Comparison of ENCODE assay signal across 8 cellular contexts in the genomic region with DNA sequence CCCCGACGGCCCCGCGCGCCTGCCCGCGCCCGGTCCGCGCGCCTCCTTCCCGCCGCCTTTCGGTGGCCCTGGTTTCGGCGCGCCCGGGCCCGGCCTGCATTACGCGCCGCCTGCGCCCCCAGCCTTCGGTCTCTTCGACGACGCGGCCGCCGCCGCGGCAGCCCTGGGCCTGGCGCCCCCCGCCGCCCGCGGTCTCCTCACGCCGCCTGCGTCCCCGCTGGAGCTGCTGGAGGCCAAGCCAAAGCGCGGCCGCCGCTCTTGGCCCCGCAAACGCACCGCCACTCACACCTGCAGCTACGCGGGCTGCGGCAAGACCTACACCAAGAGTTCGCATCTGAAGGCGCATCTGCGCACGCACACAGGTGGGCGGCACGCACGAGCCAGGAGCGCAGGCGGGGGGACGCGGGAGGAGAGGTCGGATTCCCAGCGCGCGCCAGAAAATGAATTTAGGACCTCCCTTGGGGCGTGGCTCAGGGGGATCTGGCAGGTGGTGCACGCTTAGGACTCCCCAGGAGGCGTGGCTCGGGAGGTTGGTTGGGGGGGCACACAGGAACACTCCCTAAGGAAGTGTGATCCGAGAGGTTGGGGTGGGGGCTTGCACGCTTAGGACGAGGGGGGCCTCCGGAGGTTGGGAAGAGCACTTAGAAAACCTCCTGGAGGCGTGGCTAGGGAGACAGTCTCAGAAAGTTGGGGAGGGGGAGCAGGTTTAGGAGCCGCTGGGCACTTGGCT. TPM values are rescaled to one million over a fixed set of nuclear protein-coding genes. Genes with fewer than 3 reads are reported as not detected.
DNase-seq lines count a peak whose midpoint lies in the region; ATAC-seq and TF ChIP-seq lines count a peak whose summit lies in the region.

No MANE protein-coding gene starts in this region.

- H2AFZ ChIP-seq in GM23338, result peak overlapping the region; percentile 99

- no peaks in the 10 kb centered on the region; the same call in 2 of the 3 replicates for H3K9me3 Mint-ChIP-seq in GM23338
- H3K9me3 Mint-ChIP-seq in stimulated activated naive CD8-positive, alpha-beta T cell treated with anti-CD3 and anti-CD28 coated beads, Interleukin-15, Interleukin-2, amounts not matched to agents 100 ng/mL and 50 ng/mL, for 24 hours, result no peaks in the 10 kb centered on the region

- H3K27me3 Mint-ChIP-seq in GM23338 (ENCODE audit: insufficient read depth, low read depth, poor library complexity), result peaks cover 67% of the 10 kb centered on the region
- H3K27me3 Mint-ChIP-seq in stimulated activated naive CD8-positive, alpha-beta T cell treated with anti-CD3 and anti-CD28 coated beads, Interleukin-15, Interleukin-2, amounts not matched to agents 100 ng/mL and 50 ng/mL, for 24 hours, result peaks cover 37% of the 10 kb centered on the region

- no peaks in the 10 kb centered on the region for H3K4me1 Mint-ChIP-seq in GM23338
- peaks cover 70% of the 10 kb centered on the region for H3K4me1 Mint-ChIP-seq in stimulated activated naive CD8-positive, alpha-beta T cell treated with anti-CD3 and anti-CD28 coated beads, Interleukin-15, Interleukin-2, amounts not matched to agents 100 ng/mL and 50 ng/mL, for 24 hours (ENCODE audit: low read depth)

- no peaks in the 10 kb centered on the region for H3F3A ChIP-seq in GM23338 (replicated peaks; ENCODE audit: low read depth)

- H3K79me2 ChIP-seq in GM23338 (replicated peaks; ENCODE audit: insufficient read depth), result no peaks in the 10 kb centered on the region

- DNase-seq in GM23338 (ENCODE audit: low spot score) (peak; percentile 93), SJCRH30 (no peak), lower lobe of right lung (peak; percentile 74), DMS153 treated with DMSO at 0.1 percent for 48 hours (lab: John Stamatoyannopoulos, UW; ENCODE audit: unreplicated experiment) (no peak)
- peak; percentile 64 for DNase-seq in central memory CD4-positive, alpha-beta T cell
- DNase-seq in NK-92 treated with Interleukin-12 subunit alpha and Interleukin-12 subunit beta, amount 100 ng/mL, for 24 hours (lab: John Stamatoyannopoulos, UW), result no peak

- no peaks in the 10 kb centered on the region for H3K9me2 ChIP-seq in GM23338 (ENCODE audit: insufficient read depth)

- H3K9me3 ChIP-seq in SJCRH30 (replicated peaks) (no peaks in the 10 kb centered on the region), lower lobe of right lung (no peaks in the 10 kb centered on the region)

- H3K27ac ChIP-seq in GM23338 (ENCODE audit: low read depth) (no peak overlapping the region), SJCRH30 (no peak overlapping the region), lower lobe of right lung (peak overlapping the region; percentile 98)

- intact Hi-C loops in lower lobe of right lung (cut with DNase I), result no loop called here

- no peak for TF ChIP-seq CTCF in GM23338 (conservative IDR thresholded peaks at IDR 0.05; ENCODE audit: low read depth in 2 of 2)
- TF ChIP-seq CTCF in lower lobe of right lung (IDR thresholded peaks at IDR 0.05), result no peak

- no peak overlapping the region for H3K27ac Mint-ChIP-seq in GM23338
- no peak overlapping the region for H3K27ac Mint-ChIP-seq in stimulated activated naive CD8-positive, alpha-beta T cell treated with anti-CD3 and anti-CD28 coated beads, Interleukin-15, Interleukin-2, amounts not matched to agents 100 ng/mL and 50 ng/mL, for 24 hours

- H3K4me1 ChIP-seq in GM23338 (ENCODE audit: insufficient read depth) (no peaks in the 10 kb centered on the region; the same call in 1 of the 2 replicates), SJCRH30 (peaks cover 17% of the 10 kb centered on the region), lower lobe of right lung (peaks cover 42% of the 10 kb centered on the region)

- peak overlapping the region; percentile 82 for H3K4me3 Mint-ChIP-seq in GM23338
- H3K4me3 Mint-ChIP-seq in stimulated activated naive CD8-positive, alpha-beta T cell treated with anti-CD3 and anti-CD28 coated beads, Interleukin-15, Interleukin-2, amounts not matched to agents 100 ng/mL and 50 ng/mL, for 24 hours, result peak overlapping the region; percentile 79

- H3K36me3 ChIP-seq in GM23338 (ENCODE audit: insufficient read depth) (no peaks in the 10 kb centered on the region), SJCRH30 (peaks cover 2% of the 10 kb centered on the region; the same call in 1 of the 2 replicates), lower lobe of right lung (peaks cover 26% of the 10 kb centered on the region)

- H3K36me3 Mint-ChIP-seq in GM23338 (ENCODE audit: low read depth), result no peaks in the 10 kb centered on the region
- H3K36me3 Mint-ChIP-seq in stimulated activated naive CD8-positive, alpha-beta T cell treated with anti-CD3 and anti-CD28 coated beads, Interleukin-15, Interleukin-2, amounts not matched to agents 100 ng/mL and 50 ng/mL, for 24 hours (ENCODE audit: low read depth), result peaks cover 9% of the 10 kb centered on the region

- H4K20me1 ChIP-seq in GM23338 (replicated peaks; ENCODE audit: insufficient read depth), result peaks cover 4% of the 10 kb centered on the region; the same call in 1 of the 2 replicates

- H3K4me3 ChIP-seq in GM23338 (peak overlapping the region; percentile 78), SJCRH30 (peak overlapping the region; percentile 94), lower lobe of right lung (peak overlapping the region; percentile 82)

- H3K27me3 ChIP-seq in GM23338 (ENCODE audit: insufficient read depth) (peaks cover 80% of the 10 kb centered on the region), SJCRH30 (no peaks in the 10 kb centered on the region), lower lobe of right lung (ENCODE audit: low read depth) (no peaks in the 10 kb centered on the region)

- peak overlapping the region; percentile 92 for H3K4me2 ChIP-seq in GM23338

- ATAC-seq in GM23338 (peak; percentile 52), lower lobe of right lung (no peak), HG03571 (IDR thresholded peaks at IDR 0.05; ENCODE audit: unreplicated experiment) (no peak)

TF ChIP-seq in GM23338, 12 proteins besides CTCF, POLR2A, EP300 and RAD21:
- no peak for TF ChIP-seq CREB1 (CRISPR knock-in tag; IDR thresholded peaks at IDR 0.05; ENCODE audit: low read depth)
- TF ChIP-seq EZH2 (IDR thresholded peaks at IDR 0.05; ENCODE audit: low read depth, unreplicated experiment), result peak; percentile 39

RNA-seq across cellular contexts. Expression of a gene that starts 1.2 kb away (rescaled TPM):
- total RNA-seq in GM23338 (2014; rRNA removed; shearing (Covaris generic)), result 0.89 and 0.90 TPM in 2 replicates
- polyA plus RNA-seq in GM23338 (2016; fragmentation: Nextera tagmentation; extraction: Ambion mirVana), result 0.43 TPM in 1 of 2 replicates, not detected in the other
- total RNA-seq in SJCRH30 (2014; rRNA removed; shearing (Covaris generic)), result 2.3 and 4.1 TPM in 2 replicates
- total RNA-seq in lower lobe of right lung, result 137 TPM

Comparison
In these comparisons a context has a peak if more than half of its experiments do, and no peak if none do; other contexts are left out.
1. DNase-seq: peak in GM23338 (single experiment), central memory CD4-positive, alpha-beta T cell (single experiment) and lower lobe of right lung (single experiment); none in SJCRH30 (0 of 2), DMS153 treated with DMSO at 0.1 percent for 48 hours (single experiment) and NK-92 treated with Interleukin-12 subunit alpha and Interleukin-12 subunit beta, amount 100 ng/mL, for 24 hours (single experiment).
2. RNA of a gene that starts 1.2 kb away (total RNA-seq): 137 TPM in lower lobe of right lung (single experiment); 2.3 to 4.1 TPM in SJCRH30 and 0.89 to 0.90 TPM in GM23338; every median in the first group is over 10 times any median in the second.
3. Peak in every context shown above with its lines, with median percentiles within 50 percentile points of each other: H3K4me3 ChIP-seq.